1 cellular context compared by ENCODE assay signal in genomic region chr12:82694970-82695369, GRCh38.
TF ChIP-seq lines count a peak whose summit lies in the region.

No MANE protein-coding gene starts in this region.

TF ChIP-seq in A549, 52 proteins besides CTCF, POLR2A, EP300 and RAD21 (continued from another document):
- no peak for TF ChIP-seq BCL3 (IDR thresholded peaks at IDR 0.05)
- TF ChIP-seq JUNB (IDR thresholded peaks at IDR 0.05): no peak
- no peak for TF ChIP-seq FOSB (CRISPR knock-in tag; IDR thresholded peaks at IDR 0.05)
- TF ChIP-seq POLR2AphosphoS2 (conservative IDR thresholded peaks at IDR 0.05; ENCODE audit: low read length): no peak
- TF ChIP-seq JUN (IDR thresholded peaks at IDR 0.05): no peak
- no peak for TF ChIP-seq RARB (CRISPR knock-in tag; IDR thresholded peaks at IDR 0.05)
- no peak for TF ChIP-seq SREBF2 (IDR thresholded peaks at IDR 0.05)
